ENCODE assay signal across 8 cellular contexts in genomic region chr22:45163074-45163416, GRCh38. TPM values are rescaled to one million over a fixed set of nuclear protein-coding genes. Genes with fewer than 3 reads are reported as not detected.
A peak's percentile ranks its signal among the peaks of the same experiment; 100 is the strongest.
DNase-seq lines count a peak whose midpoint lies in the region; ATAC-seq and TF ChIP-seq lines count a peak whose summit lies in the region.

No MANE protein-coding gene starts in this region.

- H3K4me1 Mint-ChIP-seq in activated T-cell treated with anti-CD3 and anti-CD28 coated beads, Interleukin-2, amount 50 U/mL, for 4 hours (ENCODE audit: low read depth), result peaks cover 52% of the 10 kb centered on the region
- H3K4me1 Mint-ChIP-seq in activated naive CD8-positive, alpha-beta T cell treated with anti-CD3 and anti-CD28 coated beads, Interleukin-2, amount 50 U/mL, for 24 hours, result peaks cover 60% of the 10 kb centered on the region

- H3K4me2 ChIP-seq in KMS-11, result peak overlapping the region; percentile 79

- H3K36me3 Mint-ChIP-seq in activated T-cell treated with anti-CD3 and anti-CD28 coated beads, Interleukin-2, amount 50 U/mL, for 4 hours (ENCODE audit: insufficient read depth), result peaks cover 7% of the 10 kb centered on the region
- peaks cover 31% of the 10 kb centered on the region for H3K36me3 Mint-ChIP-seq in activated naive CD8-positive, alpha-beta T cell treated with anti-CD3 and anti-CD28 coated beads, Interleukin-2, amount 50 U/mL, for 24 hours (ENCODE audit: low read depth)

- H3K27ac Mint-ChIP-seq in activated naive CD8-positive, alpha-beta T cell treated with anti-CD3 and anti-CD28 coated beads, Interleukin-2, amount 50 U/mL, for 24 hours, result peak overlapping the region; percentile 92

- H2AFZ ChIP-seq in KMS-11 (ENCODE audit: low read depth), result peak overlapping the region; percentile 78

- intact Hi-C loops in sciatic nerve (cut with DNase I), result loop anchor here (10.0 kb wide), 1 partner anchor 102 kb away; no protein-coding TSS in a partner anchor

- H3K79me2 ChIP-seq in KMS-11 (ENCODE audit: insufficient read depth, low read depth), result peaks cover 71% of the 10 kb centered on the region

- no peak for DNase-seq in activated T-cell treated with anti-CD3 and anti-CD28 coated beads, Interleukin-2, amount 50 U/mL, for 4 hours
- DNase-seq in activated T-cell treated with anti-CD3 and anti-CD28 coated beads, Interleukin-2, amount 50 U/mL, for 1 hour, result no peak
- no peak for DNase-seq in activated naive CD8-positive, alpha-beta T cell treated with anti-CD3 and anti-CD28 coated beads, Interleukin-2, amount 50 U/mL, for 24 hours
- DNase-seq in hepatic stellate cell (ENCODE audit: low spot score) (peak; percentile 53), sciatic nerve (ENCODE audit: low spot score) (no peak), dedifferentiated amniotic fluid mesenchymal stem cell (ENCODE audit: extremely low spot score) (no peak)

- H3K36me3 ChIP-seq in KMS-11 (ENCODE audit: insufficient read depth), result no peaks in the 10 kb centered on the region; the same call in 1 of the 2 replicates

- H3K4me1 ChIP-seq in KMS-11 (ENCODE audit: low read depth, poor library complexity, severe bottlenecking), result peaks cover 26% of the 10 kb centered on the region

- no peak for TF ChIP-seq CTCF in KMS-11 (conservative IDR thresholded peaks at IDR 0.05; ENCODE audit: low read depth, low read length)

- H3K9ac ChIP-seq in KMS-11, result peak overlapping the region; percentile 75

- H3K4me3 Mint-ChIP-seq in activated T-cell treated with anti-CD3 and anti-CD28 coated beads, Interleukin-2, amount 50 U/mL, for 4 hours, result peak overlapping the region; percentile 96
- peak overlapping the region; percentile 96 for H3K4me3 Mint-ChIP-seq in activated naive CD8-positive, alpha-beta T cell treated with anti-CD3 and anti-CD28 coated beads, Interleukin-2, amount 50 U/mL, for 24 hours

- no peaks in the 10 kb centered on the region for H3K9me3 Mint-ChIP-seq in activated T-cell treated with anti-CD3 and anti-CD28 coated beads, Interleukin-2, amount 50 U/mL, for 4 hours
- H3K9me3 Mint-ChIP-seq in activated naive CD8-positive, alpha-beta T cell treated with anti-CD3 and anti-CD28 coated beads, Interleukin-2, amount 50 U/mL, for 24 hours, result no peaks in the 10 kb centered on the region

- peak overlapping the region; percentile 65; the same call in 1 of the 2 replicates for H3K27ac ChIP-seq in KMS-11

- H3K27me3 ChIP-seq in KMS-11 (ENCODE audit: insufficient read depth, low read depth), result no peaks in the 10 kb centered on the region

- peak; percentile 24 to 28 for ATAC-seq in activated T-cell treated with anti-CD3 and anti-CD28 coated beads, Interleukin-2, amount 50 U/mL, for 4 hours
- peak; percentile 18 for ATAC-seq in activated naive CD8-positive, alpha-beta T cell treated with anti-CD3 and anti-CD28 coated beads, Interleukin-2, amount 50 U/mL, for 24 hours
- ATAC-seq in sciatic nerve (peak; percentile 17), HG03571 (IDR thresholded peaks at IDR 0.05; ENCODE audit: unreplicated experiment) (no peak)

- no peaks in the 10 kb centered on the region for H4K20me1 ChIP-seq in KMS-11 (ENCODE audit: insufficient read depth)

- no peak overlapping the region for H3K4me3 ChIP-seq in KMS-11 (IDR thresholded peaks at IDR 0.05; ENCODE audit: insufficient read depth, low read depth, low read length)

- no peaks in the 10 kb centered on the region for H3K27me3 Mint-ChIP-seq in activated T-cell treated with anti-CD3 and anti-CD28 coated beads, Interleukin-2, amount 50 U/mL, for 4 hours (ENCODE audit: low read depth)
- H3K27me3 Mint-ChIP-seq in activated naive CD8-positive, alpha-beta T cell treated with anti-CD3 and anti-CD28 coated beads, Interleukin-2, amount 50 U/mL, for 24 hours, result no peaks in the 10 kb centered on the region

RNA-seq across cellular contexts. Expression of gene NUP50, which starts 0.7 kb away (rescaled TPM):
- 100 to 1,000 TPM; 155 to 164 (median 163) TPM for total RNA-seq in activated T-cell treated with anti-CD3 and anti-CD28 coated beads, Interleukin-2, amount 50 U/mL, for 4 hours
- total RNA-seq in sciatic nerve, result 55.9 TPM
